Comparison of ENCODE assay signal across 10 cellular contexts in the genomic region with DNA sequence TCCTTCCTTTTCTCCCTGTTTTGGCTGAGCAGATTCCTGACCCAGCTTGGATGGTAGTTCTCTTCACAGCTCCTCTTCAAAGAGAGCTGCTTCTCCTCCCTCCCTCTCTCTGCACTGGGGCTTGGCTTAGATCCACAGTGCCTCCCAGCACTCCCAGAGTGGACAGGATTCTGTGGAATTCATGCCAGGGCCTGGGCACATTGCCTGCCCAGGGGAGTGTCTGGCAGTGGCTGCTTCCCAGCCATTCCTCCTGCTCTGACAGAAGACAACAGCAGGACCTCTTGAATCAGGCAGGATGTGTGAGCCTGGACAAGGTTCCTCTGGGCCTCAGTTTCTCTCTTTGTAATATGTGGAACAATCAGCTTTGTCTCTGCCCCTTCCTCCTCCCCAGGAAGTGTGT. TPM values are rescaled to one million over a fixed set of nuclear protein-coding genes. Genes with fewer than 3 reads are reported as not detected.
DNase-seq lines count a peak whose midpoint lies in the region; ATAC-seq and TF ChIP-seq lines count a peak whose summit lies in the region.
"Had no signal": no experiment of that assay in that cellular context is flagged by ENCODE, and none has a peak within 500 bp of the region (broad histone marks: within the 10 kb centered on the region; RNA-seq: fewer than 3 reads in every experiment).

No MANE protein-coding gene starts in this region.

- no peaks in the 10 kb centered on the region for H3K9me3 ChIP-seq in mucosa of descending colon

- ATAC-seq in mucosa of descending colon (peak; percentile 24), HG02798 (IDR thresholded peaks at IDR 0.05; ENCODE audit: poor library complexity, unreplicated experiment) (no peak), HG02588 (IDR thresholded peaks at IDR 0.05; ENCODE audit: unreplicated experiment) (no peak)

- H3K36me3 Mint-ChIP-seq in endothelial cell (ENCODE audit: low read depth, unreplicated experiment) = no peaks in the 10 kb centered on the region
- H3K36me3 Mint-ChIP-seq: CD4-positive, CD25-positive, alpha-beta regulatory T cell; mesothelial cell of epicardium had no signal

- H3K27me3 Mint-ChIP-seq in endothelial cell (ENCODE audit: unreplicated experiment) = peaks cover 4% of the 10 kb centered on the region

- no peak overlapping the region for H3K4me3 ChIP-seq in mucosa of descending colon

- H3K4me1 Mint-ChIP-seq in endothelial cell (ENCODE audit: unreplicated experiment) = peaks cover 45% of the 10 kb centered on the region

- H3K4me1 ChIP-seq in mucosa of descending colon (ENCODE audit: low read depth) = peaks cover 21% of the 10 kb centered on the region

- H3K9me3 Mint-ChIP-seq in endothelial cell (ENCODE audit: unreplicated experiment) = no peaks in the 10 kb centered on the region
- H3K9me3 Mint-ChIP-seq: mesothelial cell of epicardium had no signal

- no peaks in the 10 kb centered on the region for H3K36me3 ChIP-seq in mucosa of descending colon (ENCODE audit: low read depth)

- H3K4me3 Mint-ChIP-seq in endothelial cell (ENCODE audit: unreplicated experiment) = peak overlapping the region; percentile 26
- H3K4me3 Mint-ChIP-seq: mesothelial cell of epicardium had no signal

- TF ChIP-seq CTCF in endothelial cell (IDR thresholded peaks at IDR 0.05; ENCODE audit: unreplicated experiment) (no peak), mucosa of descending colon (IDR thresholded peaks at IDR 0.05) (no peak)

- H3K27ac Mint-ChIP-seq in endothelial cell (ENCODE audit: unreplicated experiment) = peak overlapping the region; percentile 76
- H3K27ac Mint-ChIP-seq: mesothelial cell of epicardium had no signal

- intact Hi-C loops in mucosa of descending colon (cut with DNase I, micrococcal nuclease) = no loop called here

- DNase-seq in AG08396 (ENCODE audit: low spot score) = peak; percentile 81
- DNase-seq in NCI-H2029 treated with DMSO at 0.1 percent for 48 hours (lab: John Stamatoyannopoulos, UW) = peak; percentile 26
- no peak for DNase-seq in endothelial cell (ENCODE audit: low spot score)
- DNase-seq in mucosa of descending colon = peak; percentile 65 to 82 (median 79)
- DNase-seq in germinal center (ENCODE audit: low spot score) = no peak
- no peak for DNase-seq in NCI-H524 treated with DMSO at 0.1 percent for 48 hours (lab: John Stamatoyannopoulos, UW)
- DNase-seq: CD4-positive, CD25-positive, alpha-beta regulatory T cell had no signal

RNA-seq across cellular contexts. Expression of gene MMP28, which starts 4.5 kb away (rescaled TPM):
- total RNA-seq in endothelial cell (ENCODE audit: unreplicated experiment) = 10.6 TPM
- 10 to 100 TPM; 31.0 to 82.4 (median 43.7) TPM for total RNA-seq in mucosa of descending colon
- total RNA-seq: CD4-positive, CD25-positive, alpha-beta regulatory T cell had no signal

RNA-seq across cellular contexts. Expression of gene TAF15, which starts 9.3 kb away (rescaled TPM):
- total RNA-seq in endothelial cell (ENCODE audit: unreplicated experiment) (188 TPM), mucosa of descending colon (100 to 1,000 TPM; 131 to 165 (median 159) TPM)

RNA-seq across cellular contexts. Expression of gene C17orf50, which starts 39.3 kb away (rescaled TPM):
- total RNA-seq in endothelial cell (ENCODE audit: unreplicated experiment) (0.90 TPM), mucosa of descending colon (not detected)
- total RNA-seq: CD4-positive, CD25-positive, alpha-beta regulatory T cell; mesothelial cell of epicardium had no signal

RNA-seq across cellular contexts. Expression of gene GAS2L2, which starts 46.9 kb away (rescaled TPM):
- total RNA-seq in endothelial cell (ENCODE audit: unreplicated experiment) (0.10 TPM), mucosa of descending colon (not detected)
- total RNA-seq: CD4-positive, CD25-positive, alpha-beta regulatory T cell had no signal

Comparison
In these comparisons a context has a peak if more than half of its experiments do, and no peak if none do; other contexts are left out.
1. DNase-seq: peak in AG08396 (single experiment), NCI-H2029 treated with DMSO at 0.1 percent for 48 hours (single experiment) and mucosa of descending colon (3 of 3); none in endothelial cell (single experiment), germinal center (single experiment) and NCI-H524 treated with DMSO at 0.1 percent for 48 hours (single experiment).